ENCODE assay signal across 20 cellular contexts in the genomic region with DNA sequence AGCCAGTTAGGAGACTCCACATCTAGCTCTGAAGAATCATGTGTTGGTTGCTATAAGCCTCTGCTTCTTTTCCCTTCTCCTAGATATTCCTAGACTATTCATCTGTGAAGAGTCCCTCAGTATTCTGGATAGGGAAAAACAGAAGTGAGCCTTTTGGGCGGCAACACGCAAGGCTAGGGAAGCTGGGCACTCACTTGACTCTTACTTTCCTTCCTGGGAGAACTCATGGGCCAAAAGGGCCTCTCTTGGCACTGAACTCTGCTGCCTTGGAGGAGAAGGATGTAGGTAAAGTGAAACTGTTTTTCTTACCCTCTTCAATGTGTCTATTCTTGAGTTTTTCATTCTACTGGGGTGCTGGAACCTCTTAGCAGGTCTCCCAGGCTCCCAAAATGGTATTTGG.
"Had no signal": no experiment of that assay in that cellular context is flagged by ENCODE, and none has a peak within 500 bp of the region (broad histone marks: within the 10 kb centered on the region; RNA-seq: fewer than 3 reads in every experiment).

No MANE protein-coding gene starts in this region.

- H3K4me3 ChIP-seq: K562 had no signal

- DNase-seq: Kasumi-1, MM.1S, NCI-H1092 treated with DMSO at 0.1 percent for 48 hours, NCI-H1436, NCI-H187, NCI-H2029, NCI-H2081 treated with DMSO at 0.1 percent for 48 hours, NCI-H2171, NCI-H226, NCI-H446, NCI-H510A, NCI-H524 treated with DMSO at 0.1 percent for 48 hours, NCI-H69, NCI-H774, RPMI8226, SHP77, SK-N-SH had no signal

- H3K27ac ChIP-seq: KMS-11 had no signal

- H3K4me3 Mint-ChIP-seq: IgD-negative memory B cell had no signal

- H3K27ac Mint-ChIP-seq: IgD-negative memory B cell had no signal

- H3K27me3 Mint-ChIP-seq: IgD-negative memory B cell had no signal
